1 cellular context compared by ENCODE assay signal in genomic region chr2:26072925-26073768, GRCh38.
TF ChIP-seq lines count a peak whose summit lies in the region.

No MANE protein-coding gene starts in this region.

TF ChIP-seq in K562, 482 proteins besides CTCF, POLR2A, EP300 and RAD21 (continued from another document and continues in another):
- no peak for TF ChIP-seq ZNF407 (IDR thresholded peaks at IDR 0.05; ENCODE audit: low read depth)
- TF ChIP-seq KLF1 (tag; IDR thresholded peaks at IDR 0.05): no peak
- no peak for TF ChIP-seq DIDO1 (tag; IDR thresholded peaks at IDR 0.05; ENCODE audit: low read depth)
- TF ChIP-seq NFXL1 (CRISPR knock-in tag; IDR thresholded peaks at IDR 0.05): no peak
- TF ChIP-seq MTA3 (IDR thresholded peaks at IDR 0.05; ENCODE audit: borderline replicate concordance): peak; percentile 69
- no peak for TF ChIP-seq BACH1 (tag; IDR thresholded peaks at IDR 0.05)
- no peak for TF ChIP-seq SIN3B (IDR thresholded peaks at IDR 0.05; ENCODE audit: low read depth)
- peak; percentile 90 for TF ChIP-seq DPF2 (IDR thresholded peaks at IDR 0.05)
- no peak for TF ChIP-seq KLF16 (IDR thresholded peaks at IDR 0.05)
- no peak for TF ChIP-seq RHOXF2B (CRISPR knock-in tag; conservative IDR thresholded peaks at IDR 0.05)
- peak; percentile 22; the same call in 1 of the 2 replicates for TF ChIP-seq NCOR1 (IDR thresholded peaks at IDR 0.05)
- TF ChIP-seq TCFL5 (CRISPR knock-in tag; conservative IDR thresholded peaks at IDR 0.05): no peak
- TF ChIP-seq ZNF232 (CRISPR knock-in tag; IDR thresholded peaks at IDR 0.05): no peak
- TF ChIP-seq TAL1 (IDR thresholded peaks at IDR 0.05): peak; percentile 40
- peak; percentile 22 for TF ChIP-seq MEIS2 (IDR thresholded peaks at IDR 0.05; ENCODE audit: partially characterized antibody)
- TF ChIP-seq TBL1XR1 (IDR thresholded peaks at IDR 0.05; ENCODE audit: low read length in 2 of 2): no peak
- no peak for TF ChIP-seq RBBP5 (IDR thresholded peaks at IDR 0.05; ENCODE audit: borderline replicate concordance, insufficient read depth, low read length, poor library complexity, severe bottlenecking)
- TF ChIP-seq FOXK2 (conservative IDR thresholded peaks at IDR 0.05 in 1 of 2, IDR thresholded peaks at IDR 0.05 in 1 of 2; ENCODE audit: low read depth in 2 of 2): peak; percentile 71 to 82
- TF ChIP-seq ZNF316 (IDR thresholded peaks at IDR 0.05): peak; percentile 95
- no peak for TF ChIP-seq BRD4 (IDR thresholded peaks at IDR 0.05)
- TF ChIP-seq NELFE (IDR thresholded peaks at IDR 0.05; ENCODE audit: insufficient read depth, insufficient read length): no peak
- no peak for TF ChIP-seq HSF4 (CRISPR knock-in tag; IDR thresholded peaks at IDR 0.05; ENCODE audit: borderline replicate concordance)
- TF ChIP-seq ZNF140 (CRISPR knock-in tag; IDR thresholded peaks at IDR 0.05): no peak
- no peak for TF ChIP-seq DNMT1 (IDR thresholded peaks at IDR 0.05)
- peak in 1 of 2 experiments; percentile 66; a peak in 1 of 3 replicates for TF ChIP-seq CBX3 (IDR thresholded peaks at IDR 0.05; ENCODE audit: borderline replicate concordance in 1 of 2, low read length in 2 of 2)
- no peak for TF ChIP-seq HOMEZ (CRISPR knock-in tag; IDR thresholded peaks at IDR 0.05)
- TF ChIP-seq KAT8 (IDR thresholded peaks at IDR 0.05; ENCODE audit: low read depth): no peak; the same call in 1 of the 2 replicates
- TF ChIP-seq PURB (CRISPR knock-in tag; IDR thresholded peaks at IDR 0.05; ENCODE audit: low read depth): no peak
- 0 out of 2 replicates have a peak, but pooled peaks have one; percentile 46 for TF ChIP-seq TRIM28 (IDR thresholded peaks at IDR 0.05)
- TF ChIP-seq ESRRA (IDR thresholded peaks at IDR 0.05; ENCODE audit: borderline replicate concordance, low read depth): no peak
- TF ChIP-seq, protein P1, sequence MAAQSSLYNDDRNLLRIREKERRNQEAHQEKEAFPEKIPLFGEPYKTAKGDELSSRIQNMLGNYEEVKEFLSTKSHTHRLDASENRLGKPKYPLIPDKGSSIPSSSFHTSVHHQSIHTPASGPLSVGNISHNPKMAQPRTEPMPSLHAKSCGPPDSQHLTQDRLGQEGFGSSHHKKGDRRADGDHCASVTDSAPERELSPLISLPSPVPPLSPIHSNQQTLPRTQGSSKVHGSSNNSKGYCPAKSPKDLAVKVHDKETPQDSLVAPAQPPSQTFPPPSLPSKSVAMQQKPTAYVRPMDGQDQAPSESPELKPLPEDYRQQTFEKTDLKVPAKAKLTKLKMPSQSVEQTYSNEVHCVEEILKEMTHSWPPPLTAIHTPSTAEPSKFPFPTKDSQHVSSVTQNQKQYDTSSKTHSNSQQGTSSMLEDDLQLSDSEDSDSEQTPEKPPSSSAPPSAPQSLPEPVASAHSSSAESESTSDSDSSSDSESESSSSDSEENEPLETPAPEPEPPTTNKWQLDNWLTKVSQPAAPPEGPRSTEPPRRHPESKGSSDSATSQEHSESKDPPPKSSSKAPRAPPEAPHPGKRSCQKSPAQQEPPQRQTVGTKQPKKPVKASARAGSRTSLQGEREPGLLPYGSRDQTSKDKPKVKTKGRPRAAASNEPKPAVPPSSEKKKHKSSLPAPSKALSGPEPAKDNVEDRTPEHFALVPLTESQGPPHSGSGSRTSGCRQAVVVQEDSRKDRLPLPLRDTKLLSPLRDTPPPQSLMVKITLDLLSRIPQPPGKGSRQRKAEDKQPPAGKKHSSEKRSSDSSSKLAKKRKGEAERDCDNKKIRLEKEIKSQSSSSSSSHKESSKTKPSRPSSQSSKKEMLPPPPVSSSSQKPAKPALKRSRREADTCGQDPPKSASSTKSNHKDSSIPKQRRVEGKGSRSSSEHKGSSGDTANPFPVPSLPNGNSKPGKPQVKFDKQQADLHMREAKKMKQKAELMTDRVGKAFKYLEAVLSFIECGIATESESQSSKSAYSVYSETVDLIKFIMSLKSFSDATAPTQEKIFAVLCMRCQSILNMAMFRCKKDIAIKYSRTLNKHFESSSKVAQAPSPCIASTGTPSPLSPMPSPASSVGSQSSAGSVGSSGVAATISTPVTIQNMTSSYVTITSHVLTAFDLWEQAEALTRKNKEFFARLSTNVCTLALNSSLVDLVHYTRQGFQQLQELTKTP (IDR thresholded peaks at IDR 0.05; ENCODE audit: low read depth in 1 of 2, partially characterized antibody in 2 of 2): peak; percentile 26 to 90
- TF ChIP-seq TAF7 (tag; IDR thresholded peaks at IDR 0.05): no peak
- TF ChIP-seq NBN (IDR thresholded peaks at IDR 0.05; ENCODE audit: low read depth): 0 out of 2 replicates have a peak, but pooled peaks have one; percentile 47
- TF ChIP-seq, protein P2, sequence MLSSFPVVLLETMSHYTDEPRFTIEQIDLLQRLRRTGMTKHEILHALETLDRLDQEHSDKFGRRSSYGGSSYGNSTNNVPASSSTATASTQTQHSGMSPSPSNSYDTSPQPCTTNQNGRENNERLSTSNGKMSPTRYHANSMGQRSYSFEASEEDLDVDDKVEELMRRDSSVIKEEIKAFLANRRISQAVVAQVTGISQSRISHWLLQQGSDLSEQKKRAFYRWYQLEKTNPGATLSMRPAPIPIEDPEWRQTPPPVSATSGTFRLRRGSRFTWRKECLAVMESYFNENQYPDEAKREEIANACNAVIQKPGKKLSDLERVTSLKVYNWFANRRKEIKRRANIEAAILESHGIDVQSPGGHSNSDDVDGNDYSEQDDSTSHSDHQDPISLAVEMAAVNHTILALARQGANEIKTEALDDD (IDR thresholded peaks at IDR 0.05): peak; percentile 84
- no peak for TF ChIP-seq HDAC6 (IDR thresholded peaks at IDR 0.05; ENCODE audit: low read depth, low read length)
- no peak for TF ChIP-seq FOS (IDR thresholded peaks at IDR 0.05; ENCODE audit: extremely low read depth, insufficient read length)
- TF ChIP-seq TEAD4 (IDR thresholded peaks at IDR 0.05; ENCODE audit: low read length): peak; percentile 51; the same call in 1 of the 2 replicates
- no peak for TF ChIP-seq TEAD4 (CRISPR knock-in tag; IDR thresholded peaks at IDR 0.05; ENCODE audit: borderline replicate concordance)
- peak; percentile 64; the same call in 1 of the 2 replicates for TF ChIP-seq FOXJ2 (tag; IDR thresholded peaks at IDR 0.05)
- TF ChIP-seq HCFC1 (IDR thresholded peaks at IDR 0.05; ENCODE audit: low read depth, low read length): peak; percentile 91
- TF ChIP-seq SFPQ (IDR thresholded peaks at IDR 0.05; ENCODE audit: low read depth, low read length): no peak
- no peak for TF ChIP-seq NFIX (CRISPR knock-in tag; IDR thresholded peaks at IDR 0.05; ENCODE audit: low read depth)
- no peak for TF ChIP-seq HMG20A (CRISPR knock-in tag; conservative IDR thresholded peaks at IDR 0.05)
- no peak for TF ChIP-seq ZNF583 (CRISPR knock-in tag; IDR thresholded peaks at IDR 0.05)
- TF ChIP-seq EGR1 (conservative IDR thresholded peaks at IDR 0.05): no peak
- TF ChIP-seq KHSRP (IDR thresholded peaks at IDR 0.05): no peak
- TF ChIP-seq COPS2 (conservative IDR thresholded peaks at IDR 0.05): no peak
- no peak for TF ChIP-seq GATA2 (CRISPR knock-in tag; IDR thresholded peaks at IDR 0.05)
- TF ChIP-seq BRF2 (IDR thresholded peaks at IDR 0.05; ENCODE audit: borderline replicate concordance, insufficient read depth, insufficient read length): no peak
- no peak for TF ChIP-seq ZNF445 (CRISPR knock-in tag; IDR thresholded peaks at IDR 0.05; ENCODE audit: low read depth)
- no peak for TF ChIP-seq ZBTB8A (IDR thresholded peaks at IDR 0.05; ENCODE audit: partially characterized antibody)
